ENCODE assay signal across 12 cellular contexts in genomic region chr7:115135769-115136410, GRCh38.
DNase-seq lines count a peak whose midpoint lies in the region; ATAC-seq, FAIRE-seq and TF ChIP-seq lines count a peak whose summit lies in the region.
"Had no signal": no experiment of that assay in that cellular context is flagged by ENCODE, and none has a peak within 500 bp of the region (broad histone marks: within the 10 kb centered on the region; RNA-seq: fewer than 3 reads in every experiment).

No MANE protein-coding gene starts in this region.

- peaks cover 6% of the 10 kb centered on the region for H3F3A ChIP-seq in PC-3 (ENCODE audit: low read length, unreplicated experiment)

- H3K4me1 ChIP-seq in PC-3 (ENCODE audit: insufficient read depth, low read length) (peaks cover 29% of the 10 kb centered on the region), pancreas (peaks cover 0 to 17% (median 15%) of the 10 kb centered on the region in 3 donors)

- no peak for FAIRE-seq in pancreas (lab: Jason Lieb, UNC)
- FAIRE-seq: colon had no signal

- peaks cover 2% of the 10 kb centered on the region for H3K36me3 Mint-ChIP-seq in activated CD8-positive, alpha-beta T cell treated with anti-CD3 and anti-CD28 coated beads, Interleukin-2, amount 10 ng/mL, durations not matched to agents 7 days and 5 days (ENCODE audit: low read depth)
- H3K36me3 Mint-ChIP-seq in activated CD8-positive, alpha-beta T cell treated with anti-CD3 and anti-CD28 coated beads for 36 hours (ENCODE audit: low read depth): no peaks in the 10 kb centered on the region

- peak; percentile 63 for ATAC-seq in activated CD8-positive, alpha-beta T cell treated with anti-CD3 and anti-CD28 coated beads, Interleukin-2, amount 10 ng/mL, durations not matched to agents 7 days and 5 days
- ATAC-seq in activated CD8-positive, alpha-beta T cell treated with anti-CD3 and anti-CD28 coated beads for 36 hours: no peak
- peak; percentile 97 for ATAC-seq in HG02870 (IDR thresholded peaks at IDR 0.05; ENCODE audit: unreplicated experiment)
- ATAC-seq in PC-3: peak; percentile 83
- ATAC-seq in pancreas: peak; percentile 63 to 91 (median 85)

- H3K9me3 Mint-ChIP-seq in activated CD8-positive, alpha-beta T cell treated with anti-CD3 and anti-CD28 coated beads, Interleukin-2, amount 10 ng/mL, durations not matched to agents 7 days and 5 days (ENCODE audit: insufficient read depth): peaks cover 4% of the 10 kb centered on the region
- no peaks in the 10 kb centered on the region for H3K9me3 Mint-ChIP-seq in activated CD8-positive, alpha-beta T cell treated with anti-CD3 and anti-CD28 coated beads for 36 hours

- no peak overlapping the region for H3K27ac Mint-ChIP-seq in activated CD8-positive, alpha-beta T cell treated with anti-CD3 and anti-CD28 coated beads, Interleukin-2, amount 10 ng/mL, durations not matched to agents 7 days and 5 days
- no peak overlapping the region for H3K27ac Mint-ChIP-seq in activated CD8-positive, alpha-beta T cell treated with anti-CD3 and anti-CD28 coated beads for 36 hours

- H3K79me2 ChIP-seq in PC-3 (ENCODE audit: low read length): no peaks in the 10 kb centered on the region

- no peaks in the 10 kb centered on the region for H3K27me3 Mint-ChIP-seq in activated CD8-positive, alpha-beta T cell treated with anti-CD3 and anti-CD28 coated beads, Interleukin-2, amount 10 ng/mL, durations not matched to agents 7 days and 5 days (ENCODE audit: low read depth)
- no peaks in the 10 kb centered on the region for H3K27me3 Mint-ChIP-seq in activated CD8-positive, alpha-beta T cell treated with anti-CD3 and anti-CD28 coated beads for 36 hours

- DNase-seq in activated CD8-positive, alpha-beta T cell treated with anti-CD3 and anti-CD28 coated beads, Interleukin-2, amount 10 ng/mL, durations not matched to agents 7 days and 5 days: no peak
- no peak for DNase-seq in activated CD8-positive, alpha-beta T cell treated with anti-CD3 and anti-CD28 coated beads for 36 hours
- DNase-seq in PC-3 (peak; percentile 80), pancreas (no peak), foreskin melanocyte (no peak), NCI-H1436 (lab: John Stamatoyannopoulos, UW) (no peak), A172 (ENCODE audit: low spot score) (no peak)
- DNase-seq: mesenchymal stem cell; NCI-H2107; stimulated activated CD4-positive, alpha-beta T cell treated with anti-CD3 and anti-CD28 coated beads, Interleukin-4, amount 100 ng/mL, for 4 hours had no signal

- H3K4me1 Mint-ChIP-seq in activated CD8-positive, alpha-beta T cell treated with anti-CD3 and anti-CD28 coated beads, Interleukin-2, amount 10 ng/mL, durations not matched to agents 7 days and 5 days (ENCODE audit: low read depth): peaks cover 26% of the 10 kb centered on the region
- peaks cover 10% of the 10 kb centered on the region for H3K4me1 Mint-ChIP-seq in activated CD8-positive, alpha-beta T cell treated with anti-CD3 and anti-CD28 coated beads for 36 hours (ENCODE audit: low read depth)

- no peaks in the 10 kb centered on the region for H3K36me3 ChIP-seq in PC-3 (ENCODE audit: low read depth, low read length)
- no peaks in the 10 kb centered on the region for H3K36me3 ChIP-seq in pancreas

- H3K4me2 ChIP-seq in PC-3 (ENCODE audit: low read length): peak overlapping the region; percentile 51

- H3K9ac ChIP-seq in PC-3 (ENCODE audit: low read length): peak overlapping the region; percentile 49

- no peak overlapping the region for H3K4me3 Mint-ChIP-seq in activated CD8-positive, alpha-beta T cell treated with anti-CD3 and anti-CD28 coated beads, Interleukin-2, amount 10 ng/mL, durations not matched to agents 7 days and 5 days
- H3K4me3 Mint-ChIP-seq in activated CD8-positive, alpha-beta T cell treated with anti-CD3 and anti-CD28 coated beads for 36 hours: no peak overlapping the region

- H3K4me3 ChIP-seq in PC-3 (ENCODE audit: low read length): peak overlapping the region; percentile 30
- H3K4me3 ChIP-seq in pancreas: no peak overlapping the region

- peak overlapping the region; percentile 85 for H3K27ac ChIP-seq in PC-3 (ENCODE audit: low read length)
- peak overlapping the region in 2 of 4 donors; percentile 26 to 36 for H3K27ac ChIP-seq in pancreas

- BruUV-seq in PC-3 (replicated peaks; lab: Mats Ljungman, UMichigan): no TSS peak

- H3K27me3 ChIP-seq in PC-3 (ENCODE audit: low read length) (no peaks in the 10 kb centered on the region), pancreas (no peaks in the 10 kb centered on the region)

- CTCF ChIA-PET in activated CD8-positive, alpha-beta T cell treated with anti-CD3 and anti-CD28 coated beads, Interleukin-2, amount 10 ng/mL, durations not matched to agents 7 days and 5 days (lab: Charles Lee): no interaction called here
- CTCF ChIA-PET in activated CD8-positive, alpha-beta T cell treated with anti-CD3 and anti-CD28 coated beads for 36 hours (lab: Charles Lee): interaction anchor here (0.6 kb wide), 1 partner anchor 1030 kb away, joined by 3 read pairs; no protein-coding TSS in a partner anchor
- CTCF ChIA-PET in PC-3 (lab: Charles Lee): no interaction called here

- WGBS in pancreas, 2 donors: 11 to 16% methylated on average over 1 of the region's 1 CpG

- H3K9me2 ChIP-seq in PC-3 (replicated peaks; ENCODE audit: low read length): no peaks in the 10 kb centered on the region

- H3K9me3 ChIP-seq in PC-3 (ENCODE audit: low read length) (no peaks in the 10 kb centered on the region), pancreas (no peaks in the 10 kb centered on the region)

- H4K20me1 ChIP-seq in PC-3 (ENCODE audit: low read length): no peaks in the 10 kb centered on the region

- intact Hi-C loops in activated CD8-positive, alpha-beta T cell treated with anti-CD3 and anti-CD28 coated beads for 36 hours (cut with micrococcal nuclease): no loop called here
- intact Hi-C loops in PC-3 (cut with micrococcal nuclease): loop anchor here (1.0 to 10.0 kb wide), 7 partner anchors 81 to 541 kb away; partner anchors contain the start of gene MDFIC
- intact Hi-C loops in pancreas (cut with DNase I): no loop called here

- POLR2A ChIA-PET in activated CD8-positive, alpha-beta T cell treated with anti-CD3 and anti-CD28 coated beads, Interleukin-2, amount 10 ng/mL, durations not matched to agents 7 days and 5 days (lab: Charles Lee): no interaction called here
- POLR2A ChIA-PET in activated CD8-positive, alpha-beta T cell treated with anti-CD3 and anti-CD28 coated beads for 36 hours (lab: Charles Lee): no interaction called here
- POLR2A ChIA-PET in PC-3 (lab: Charles Lee; ENCODE audit: unreplicated experiment): interaction anchor here (0.6 kb wide), 1 partner anchor 216 kb away, joined by 3 read pairs; no protein-coding TSS in a partner anchor

- no peak overlapping the region for H2AFZ ChIP-seq in PC-3 (ENCODE audit: low read length)

- TF ChIP-seq CTCF in activated CD8-positive, alpha-beta T cell treated with anti-CD3 and anti-CD28 coated beads for 36 hours (IDR thresholded peaks at IDR 0.05): no peak
- TF ChIP-seq CTCF in PC-3 (conservative IDR thresholded peaks at IDR 0.05; ENCODE audit: low read depth, low read length) (no peak), pancreas (IDR thresholded peaks at IDR 0.05) (no peak)
